8 cellular contexts compared by ENCODE assay signal in genomic region chr1:3453891-3454810, GRCh38. TPM values are rescaled to one million over a fixed set of nuclear protein-coding genes. Genes with fewer than 3 reads are reported as not detected.
DNase-seq lines count a peak whose midpoint lies in the region; ATAC-seq and TF ChIP-seq lines count a peak whose summit lies in the region.

Gene ARHGEF16, plus strand, starts transcription at chr1:3454665. Its CDS starts 8,420 bp downstream, at chr1:3463085.

- POLR2A ChIA-PET in naive thymus-derived CD4-positive, alpha-beta T cell (lab: Charles Lee): no interaction called here

- no peaks in the 10 kb centered on the region for H3K36me3 ChIP-seq in esophagus muscularis mucosa
- no peaks in the 10 kb centered on the region for H3K36me3 ChIP-seq in naive thymus-derived CD4-positive, alpha-beta T cell (ENCODE audit: control insufficient read depth in 2 of 3, insufficient read depth in 3 of 3, low read length in 3 of 3)

- DNase-seq in GF-D8 (lab: John Stamatoyannopoulos, UW) (peak; percentile 47), NCI-H1417 (lab: John Stamatoyannopoulos, UW) (peak; percentile 51 to 83 (median 78)), esophagus muscularis mucosa (ENCODE audit: extremely low spot score) (no peak), C1 segment of cervical spinal cord (lab: John Stamatoyannopoulos, UW) (no peak)
- peak; percentile 19 to 40 for DNase-seq in activated CD4-positive, alpha-beta T cell treated with anti-CD3 and anti-CD28 coated beads, Interleukin-2, amount 50 U/mL, for 48 hours
- DNase-seq in naive thymus-derived CD4-positive, alpha-beta T cell: peak in 7 of 9 donors; percentile 10 to 34 (median 24)

- H3K9me3 ChIP-seq in esophagus muscularis mucosa: no peaks in the 10 kb centered on the region
- H3K9me3 ChIP-seq in naive thymus-derived CD4-positive, alpha-beta T cell (ENCODE audit: control insufficient read depth in 2 of 3, low read length in 3 of 3): no peaks in the 10 kb centered on the region

- peak; percentile 28 for ATAC-seq in naive thymus-derived CD4-positive, alpha-beta T cell
- ATAC-seq in GM18873 (IDR thresholded peaks at IDR 0.05; ENCODE audit: low FRiP score, unreplicated experiment) (no peak), GM18858 (IDR thresholded peaks at IDR 0.05; ENCODE audit: unreplicated experiment) (no peak)

- CTCF ChIA-PET in naive thymus-derived CD4-positive, alpha-beta T cell (lab: Charles Lee): interaction anchor here (0.6 to 2.4 kb wide), 7 partner anchors 10 to 441 kb away, joined by 3 to 39 read pairs (median 6); no protein-coding TSS in a partner anchor

- peak within 1 kb of the TSS in 9 of 10 donors; percentile 42 to 81 (median 70) for H3K4me3 Mint-ChIP-seq in naive thymus-derived CD4-positive, alpha-beta T cell

- H3K4me3 ChIP-seq in esophagus muscularis mucosa: peak within 1 kb of the TSS; percentile 55 to 67 (median 58)
- no peak within 1 kb of the TSS for H3K4me3 ChIP-seq in naive thymus-derived CD4-positive, alpha-beta T cell (ENCODE audit: low read length)

- TF ChIP-seq EP300 in esophagus muscularis mucosa (IDR thresholded peaks at IDR 0.05): no peak

- no peak for TF ChIP-seq POLR2A in esophagus muscularis mucosa (IDR thresholded peaks at IDR 0.05; ENCODE audit: low read depth)

- H3K27me3 ChIP-seq in esophagus muscularis mucosa: peaks cover 5 to 75% (median 37%) of the 10 kb centered on the region in 4 donors
- peaks cover 0 to 11% of the 10 kb centered on the region in 2 donors for H3K27me3 ChIP-seq in naive thymus-derived CD4-positive, alpha-beta T cell (ENCODE audit: control insufficient read depth in 2 of 2, insufficient read depth in 2 of 2, low read length in 2 of 2)

- intact Hi-C loops in esophagus muscularis mucosa (cut with DNase I): no loop called here
- intact Hi-C loops in naive thymus-derived CD4-positive, alpha-beta T cell (cut with micrococcal nuclease): loop anchor here (1.0 kb wide), 4 partner anchors 29 to 270 kb away; no protein-coding TSS in a partner anchor

- peaks cover 6 to 24% (median 15%) of the 10 kb centered on the region in 5 donors for H3K27me3 Mint-ChIP-seq in naive thymus-derived CD4-positive, alpha-beta T cell

- peaks cover 0 to 4% (median 0%) of the 10 kb centered on the region in 7 donors for H3K4me1 Mint-ChIP-seq in naive thymus-derived CD4-positive, alpha-beta T cell

- H3K36me3 Mint-ChIP-seq in naive thymus-derived CD4-positive, alpha-beta T cell: no peaks in the 10 kb centered on the region

- H3K4me1 ChIP-seq in esophagus muscularis mucosa: peaks cover 28 to 45% (median 41%) of the 10 kb centered on the region in 4 donors
- H3K4me1 ChIP-seq in naive thymus-derived CD4-positive, alpha-beta T cell (ENCODE audit: control insufficient read depth in 2 of 2, insufficient read depth in 2 of 2, low read length in 2 of 2): peaks cover 9 to 11% of the 10 kb centered on the region in 2 donors

- peak within 1 kb of the TSS in 3 of 4 donors; percentile 26 to 45 (median 28) for H3K27ac ChIP-seq in esophagus muscularis mucosa (replicated peaks in 1 of 4)
- no peak within 1 kb of the TSS for H3K27ac ChIP-seq in naive thymus-derived CD4-positive, alpha-beta T cell (ENCODE audit: low read depth, low read length)

- peak within 1 kb of the TSS in 1 of 9 donors; percentile 72 for H3K27ac Mint-ChIP-seq in naive thymus-derived CD4-positive, alpha-beta T cell

- 25% methylated on average over 4 of the region's 84 CpGs for WGBS in esophagus muscularis mucosa

- peak in 1 of 3 experiments; percentile 42 for TF ChIP-seq CTCF in esophagus muscularis mucosa (IDR thresholded peaks at IDR 0.05)

- H3K9me3 Mint-ChIP-seq in naive thymus-derived CD4-positive, alpha-beta T cell: peaks cover 0 to 4% (median 0%) of the 10 kb centered on the region in 11 donors

RNA-seq across cellular contexts. Expression of gene ARHGEF16, which starts in this region (rescaled TPM):
- under 1 TPM; 0.42 to 0.98 (median 0.69) TPM for total RNA-seq in esophagus muscularis mucosa
- under 1 TPM in 1 of 5 experiments, not detected in 4; 0.16 TPM for total RNA-seq in naive thymus-derived CD4-positive, alpha-beta T cell
- not detected for polyA plus RNA-seq in naive thymus-derived CD4-positive, alpha-beta T cell

Comparison
In these comparisons a context has a peak if more than half of its experiments do, and no peak if none do; other contexts are left out.
1. Peak in DNase-seq and ATAC-seq in naive thymus-derived CD4-positive, alpha-beta T cell; RNA of the gene not detected or under 1 TPM.
2. DNase-seq: peak in GF-D8 (single experiment), NCI-H1417 (3 of 3) and activated CD4-positive, alpha-beta T cell treated with anti-CD3 and anti-CD28 coated beads, Interleukin-2, amount 50 U/mL, for 48 hours (2 of 2); none in esophagus muscularis mucosa (single experiment) and C1 segment of cervical spinal cord (0 of 14).